Comparison of ENCODE assay signal across 5 cellular contexts in the genomic region with DNA sequence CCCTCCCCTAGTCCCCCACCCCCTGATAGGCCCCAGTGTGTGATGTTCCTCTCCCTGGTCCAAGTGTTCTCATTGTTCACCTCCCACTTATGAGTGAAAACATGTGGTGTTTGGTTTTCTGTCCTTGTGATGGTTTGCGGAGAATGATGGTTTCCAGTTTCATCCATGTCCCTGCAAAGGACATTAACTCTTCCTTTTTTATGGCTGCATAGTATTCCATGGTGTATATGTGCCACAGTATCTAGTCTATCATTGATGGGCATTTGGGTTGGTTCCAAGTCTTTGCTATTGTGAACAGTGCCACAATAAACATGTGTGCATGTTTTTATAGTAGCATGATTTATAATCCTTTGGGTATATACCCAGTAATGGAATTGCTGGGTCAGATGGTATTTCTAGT. TPM values are rescaled to one million over a fixed set of nuclear protein-coding genes. Genes with fewer than 3 reads are reported as not detected.
DNase-seq lines count a peak whose midpoint lies in the region; ATAC-seq and TF ChIP-seq lines count a peak whose summit lies in the region.
"Not testable (repeated sequence)": the region's sequence is repeated elsewhere in the genome, so short reads cannot be mapped to it uniquely, and the experiment has no call there.

No MANE protein-coding gene starts in this region.

- H3K36me3 ChIP-seq in HEK293 (ENCODE audit: control insufficient read depth in 2 of 2, insufficient read depth in 1 of 2, low read length in 2 of 2) = peaks cover 0 to 36% of the 10 kb centered on the region in 2 experiments; a peak in 2 of 3 replicates

- H3K4me1 ChIP-seq in HEK293 (ENCODE audit: control insufficient read depth, insufficient read depth, low read length) = not testable (repeated sequence)

- CTCF ChIA-PET in HEK293 (lab: Yijun Ruan, JAX) = not testable (repeated sequence)

- peaks cover 18% of the 10 kb centered on the region for H3K4me1 Mint-ChIP-seq in CD14-positive monocyte
- H3K4me1 Mint-ChIP-seq in activated naive CD8-positive, alpha-beta T cell treated with anti-CD3 and anti-CD28 coated beads, Interleukin-2, amount 10 ng/mL, durations not matched to agents 7 days and 5 days; endothelial cell (ENCODE audit: unreplicated experiment); progenitor cell of endocrine pancreas (ENCODE audit: low read depth): not testable (repeated sequence)

- POLR2A ChIA-PET in HEK293 (lab: Yijun Ruan, JAX); activated naive CD8-positive, alpha-beta T cell treated with anti-CD3 and anti-CD28 coated beads, Interleukin-2, amount 10 ng/mL, durations not matched to agents 7 days and 5 days (lab: Charles Lee): not testable (repeated sequence)

- DNase-seq in CD14-positive monocyte (ENCODE audit: low spot score); activated naive CD8-positive, alpha-beta T cell treated with anti-CD3 and anti-CD28 coated beads, Interleukin-2, amount 10 ng/mL, durations not matched to agents 7 days and 5 days; endothelial cell (ENCODE audit: low spot score); progenitor cell of endocrine pancreas (ENCODE audit: low spot score, unreplicated experiment): not testable (repeated sequence)

- H3K36me3 Mint-ChIP-seq in CD14-positive monocyte (peaks cover 24 to 31% of the 10 kb centered on the region in 2 donors), progenitor cell of endocrine pancreas (ENCODE audit: insufficient read depth) (peaks cover 23% of the 10 kb centered on the region)
- H3K36me3 Mint-ChIP-seq in activated naive CD8-positive, alpha-beta T cell treated with anti-CD3 and anti-CD28 coated beads, Interleukin-2, amount 10 ng/mL, durations not matched to agents 7 days and 5 days = peaks cover 30% of the 10 kb centered on the region
- H3K36me3 Mint-ChIP-seq in endothelial cell (ENCODE audit: low read depth, unreplicated experiment) = not testable (repeated sequence)

- not testable (repeated sequence) for H3K9me3 ChIP-seq in HEK293 (ENCODE audit: control insufficient read depth, insufficient read depth, low read depth, low read length)

- TF ChIP-seq CTCF in CD14-positive monocyte (IDR thresholded peaks at IDR 0.05); HEK293 (tag by site-specific recombination; IDR thresholded peaks at IDR 0.05); endothelial cell (IDR thresholded peaks at IDR 0.05; ENCODE audit: unreplicated experiment); progenitor cell of endocrine pancreas (IDR thresholded peaks at IDR 0.05; ENCODE audit: unreplicated experiment): not testable (repeated sequence)

- not testable (repeated sequence) for H3K9me3 Mint-ChIP-seq in CD14-positive monocyte; activated naive CD8-positive, alpha-beta T cell treated with anti-CD3 and anti-CD28 coated beads, Interleukin-2, amount 10 ng/mL, durations not matched to agents 7 days and 5 days; endothelial cell (ENCODE audit: unreplicated experiment); progenitor cell of endocrine pancreas (ENCODE audit: low read depth)

- H3K4me3 Mint-ChIP-seq in CD14-positive monocyte; activated naive CD8-positive, alpha-beta T cell treated with anti-CD3 and anti-CD28 coated beads, Interleukin-2, amount 10 ng/mL, durations not matched to agents 7 days and 5 days; progenitor cell of endocrine pancreas (ENCODE audit: low read depth): not testable (repeated sequence)
- H3K4me3 Mint-ChIP-seq in endothelial cell (ENCODE audit: unreplicated experiment) = peak overlapping the region; percentile 35

- not testable (repeated sequence) for H3K27ac ChIP-seq in HEK293 (ENCODE audit: extremely low read depth, low read depth, low read length)

- not testable (repeated sequence) for H3K4me3 ChIP-seq in HEK293 (ENCODE audit: low read depth, low read length)

- H3K27ac Mint-ChIP-seq in CD14-positive monocyte (peak overlapping the region in 6 of 7 donors; percentile 47 to 75 (median 58)), progenitor cell of endocrine pancreas (peak overlapping the region; percentile 41)
- peak overlapping the region; percentile 12 for H3K27ac Mint-ChIP-seq in activated naive CD8-positive, alpha-beta T cell treated with anti-CD3 and anti-CD28 coated beads, Interleukin-2, amount 10 ng/mL, durations not matched to agents 7 days and 5 days
- H3K27ac Mint-ChIP-seq in endothelial cell (ENCODE audit: unreplicated experiment) = not testable (repeated sequence)

- intact Hi-C loops in CD14-positive monocyte (cut with micrococcal nuclease) = not testable (repeated sequence)

- ATAC-seq in activated naive CD8-positive, alpha-beta T cell treated with anti-CD3 and anti-CD28 coated beads, Interleukin-2, amount 10 ng/mL, durations not matched to agents 7 days and 5 days (ENCODE audit: low read depth) = not testable (repeated sequence)

- H3K27me3 Mint-ChIP-seq in CD14-positive monocyte (ENCODE audit: low read depth in 3 of 3); activated naive CD8-positive, alpha-beta T cell treated with anti-CD3 and anti-CD28 coated beads, Interleukin-2, amount 10 ng/mL, durations not matched to agents 7 days and 5 days; endothelial cell (ENCODE audit: unreplicated experiment); progenitor cell of endocrine pancreas: not testable (repeated sequence)

TF ChIP-seq in HEK293, 187 proteins besides CTCF, POLR2A, EP300 and RAD21:
- 0 out of 2 replicates have a peak, but pooled peaks have one; percentile 18 for TF ChIP-seq ZNF202 (tag by site-specific recombination; IDR thresholded peaks at IDR 0.05; ENCODE audit: borderline replicate concordance)
- TF ChIP-seq, protein P1, sequence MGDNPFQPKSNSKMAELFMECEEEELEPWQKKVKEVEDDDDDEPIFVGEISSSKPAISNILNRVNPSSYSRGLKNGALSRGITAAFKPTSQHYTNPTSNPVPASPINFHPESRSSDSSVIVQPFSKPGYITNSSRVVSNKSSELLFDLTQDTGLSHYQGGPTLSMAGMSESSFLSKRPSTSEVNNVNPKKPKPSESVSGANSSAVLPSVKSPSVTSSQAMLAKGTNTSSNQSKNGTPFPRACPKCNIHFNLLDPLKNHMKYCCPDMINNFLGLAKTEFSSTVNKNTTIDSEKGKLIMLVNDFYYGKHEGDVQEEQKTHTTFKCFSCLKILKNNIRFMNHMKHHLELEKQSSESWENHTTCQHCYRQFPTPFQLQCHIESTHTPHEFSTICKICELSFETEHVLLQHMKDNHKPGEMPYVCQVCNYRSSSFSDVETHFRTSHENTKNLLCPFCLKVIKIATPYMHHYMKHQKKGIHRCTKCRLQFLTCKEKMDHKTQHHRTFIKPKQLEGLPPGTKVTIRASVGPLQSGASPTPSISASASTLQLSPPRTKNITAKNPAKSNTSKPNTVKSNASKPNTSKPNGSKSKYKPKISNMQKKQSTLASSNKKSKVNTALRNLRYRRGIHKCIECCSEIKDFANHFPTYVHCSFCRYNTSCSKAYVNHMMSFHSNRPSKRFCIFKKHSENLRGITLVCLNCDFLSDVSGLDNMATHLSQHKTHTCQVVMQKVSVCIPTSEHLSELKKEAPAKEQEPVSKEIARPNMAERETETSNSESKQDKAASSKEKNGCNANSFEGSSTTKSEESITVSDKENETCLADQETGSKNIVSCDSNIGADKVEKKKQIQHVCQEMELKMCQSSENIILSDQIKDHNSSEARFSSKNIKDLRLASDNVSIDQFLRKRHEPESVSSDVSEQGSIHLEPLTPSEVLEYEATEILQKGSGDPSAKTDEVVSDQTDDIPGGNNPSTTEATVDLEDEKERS (tag by site-specific recombination; IDR thresholded peaks at IDR 0.05) = 0 out of 2 replicates have a peak, but pooled peaks have one; percentile 24
- TF ChIP-seq, protein P2, sequence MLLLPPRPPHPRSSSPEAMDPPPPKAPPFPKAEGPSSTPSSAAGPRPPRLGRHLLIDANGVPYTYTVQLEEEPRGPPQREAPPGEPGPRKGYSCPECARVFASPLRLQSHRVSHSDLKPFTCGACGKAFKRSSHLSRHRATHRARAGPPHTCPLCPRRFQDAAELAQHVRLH (tag by site-specific recombination; IDR thresholded peaks at IDR 0.05) = peak; percentile 53; the same call in 1 of the 2 replicates
- TF ChIP-seq ZNF146 (tag by site-specific recombination; IDR thresholded peaks at IDR 0.05) = peak; percentile 85

RNA-seq across cellular contexts. Expression of a gene that starts 24.6 kb away (rescaled TPM):
- polyA plus RNA-seq in CD14-positive monocyte = 1 to 10 TPM; 3.3 to 8.0 TPM
- 10 to 100 TPM; 25.5 to 28.6 TPM for total RNA-seq in activated naive CD8-positive, alpha-beta T cell treated with anti-CD3 and anti-CD28 coated beads, Interleukin-2, amount 10 ng/mL, durations not matched to agents 7 days and 5 days
- total RNA-seq in endothelial cell (ENCODE audit: unreplicated experiment) = 24.0 TPM
- total RNA-seq in progenitor cell of endocrine pancreas = 28.7 and 30.4 TPM in 2 replicates

RNA-seq across cellular contexts. Expression of a gene that starts 24.8 kb away (rescaled TPM):
- polyA plus RNA-seq in CD14-positive monocyte = 10 to 100 TPM in 1 of 2 donors, 1 to 10 TPM in 1; 8.4 to 11.3 TPM
- 10 to 100 TPM; 33.0 to 33.8 TPM for total RNA-seq in activated naive CD8-positive, alpha-beta T cell treated with anti-CD3 and anti-CD28 coated beads, Interleukin-2, amount 10 ng/mL, durations not matched to agents 7 days and 5 days
- total RNA-seq in endothelial cell (ENCODE audit: unreplicated experiment) (39.1 TPM), progenitor cell of endocrine pancreas (29.0 and 29.7 TPM in 2 replicates)
